Comparison of ENCODE assay signal across 1 cellular context in the genomic region with DNA sequence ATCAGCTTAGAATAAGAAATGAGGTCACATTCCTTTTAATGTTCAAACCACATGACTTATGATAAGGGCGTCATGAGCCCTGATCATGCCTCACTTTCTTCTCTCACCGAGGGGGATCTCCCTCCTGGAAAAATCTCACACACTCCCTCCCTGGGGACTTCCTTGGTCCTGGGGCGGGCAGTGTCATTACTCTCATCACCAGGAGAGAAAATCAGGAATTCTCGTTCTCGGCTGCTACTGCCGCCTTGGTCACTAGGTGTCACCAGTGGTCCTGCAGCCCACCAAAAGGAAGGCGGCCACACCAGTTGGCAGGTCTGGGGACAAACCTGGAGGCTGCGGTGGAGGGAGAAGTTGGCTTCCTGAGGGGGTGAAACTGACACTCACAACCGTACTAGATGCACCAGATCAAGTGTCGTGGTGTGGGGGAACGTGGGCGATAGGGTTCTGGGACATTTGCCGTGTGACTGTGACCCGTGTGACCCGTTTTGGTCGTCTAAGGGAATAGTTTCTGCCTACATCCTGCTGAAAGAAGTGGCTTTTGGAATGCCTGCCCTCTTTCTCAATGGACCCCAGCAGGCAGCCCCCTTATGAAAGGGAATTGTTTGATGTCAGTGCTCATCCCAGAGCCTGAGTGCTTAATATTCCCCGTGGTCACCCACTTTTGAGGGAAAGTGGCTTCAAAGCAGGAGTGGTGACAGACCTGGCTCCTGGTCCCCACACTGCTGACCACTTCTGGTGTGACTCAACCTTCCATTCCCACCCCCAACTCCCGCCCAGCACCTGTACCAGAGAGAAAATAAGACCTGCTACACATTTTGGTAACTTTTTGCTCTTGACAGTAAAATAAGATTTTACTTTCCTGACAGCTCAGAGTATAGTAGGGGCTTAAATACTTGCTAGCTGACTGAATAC.
TF ChIP-seq lines count a peak whose summit lies in the region.

No MANE protein-coding gene starts in this region.

TF ChIP-seq in GM23338, 12 proteins besides CTCF, POLR2A, EP300 and RAD21 (continued from another document):
- TF ChIP-seq, protein P1, sequence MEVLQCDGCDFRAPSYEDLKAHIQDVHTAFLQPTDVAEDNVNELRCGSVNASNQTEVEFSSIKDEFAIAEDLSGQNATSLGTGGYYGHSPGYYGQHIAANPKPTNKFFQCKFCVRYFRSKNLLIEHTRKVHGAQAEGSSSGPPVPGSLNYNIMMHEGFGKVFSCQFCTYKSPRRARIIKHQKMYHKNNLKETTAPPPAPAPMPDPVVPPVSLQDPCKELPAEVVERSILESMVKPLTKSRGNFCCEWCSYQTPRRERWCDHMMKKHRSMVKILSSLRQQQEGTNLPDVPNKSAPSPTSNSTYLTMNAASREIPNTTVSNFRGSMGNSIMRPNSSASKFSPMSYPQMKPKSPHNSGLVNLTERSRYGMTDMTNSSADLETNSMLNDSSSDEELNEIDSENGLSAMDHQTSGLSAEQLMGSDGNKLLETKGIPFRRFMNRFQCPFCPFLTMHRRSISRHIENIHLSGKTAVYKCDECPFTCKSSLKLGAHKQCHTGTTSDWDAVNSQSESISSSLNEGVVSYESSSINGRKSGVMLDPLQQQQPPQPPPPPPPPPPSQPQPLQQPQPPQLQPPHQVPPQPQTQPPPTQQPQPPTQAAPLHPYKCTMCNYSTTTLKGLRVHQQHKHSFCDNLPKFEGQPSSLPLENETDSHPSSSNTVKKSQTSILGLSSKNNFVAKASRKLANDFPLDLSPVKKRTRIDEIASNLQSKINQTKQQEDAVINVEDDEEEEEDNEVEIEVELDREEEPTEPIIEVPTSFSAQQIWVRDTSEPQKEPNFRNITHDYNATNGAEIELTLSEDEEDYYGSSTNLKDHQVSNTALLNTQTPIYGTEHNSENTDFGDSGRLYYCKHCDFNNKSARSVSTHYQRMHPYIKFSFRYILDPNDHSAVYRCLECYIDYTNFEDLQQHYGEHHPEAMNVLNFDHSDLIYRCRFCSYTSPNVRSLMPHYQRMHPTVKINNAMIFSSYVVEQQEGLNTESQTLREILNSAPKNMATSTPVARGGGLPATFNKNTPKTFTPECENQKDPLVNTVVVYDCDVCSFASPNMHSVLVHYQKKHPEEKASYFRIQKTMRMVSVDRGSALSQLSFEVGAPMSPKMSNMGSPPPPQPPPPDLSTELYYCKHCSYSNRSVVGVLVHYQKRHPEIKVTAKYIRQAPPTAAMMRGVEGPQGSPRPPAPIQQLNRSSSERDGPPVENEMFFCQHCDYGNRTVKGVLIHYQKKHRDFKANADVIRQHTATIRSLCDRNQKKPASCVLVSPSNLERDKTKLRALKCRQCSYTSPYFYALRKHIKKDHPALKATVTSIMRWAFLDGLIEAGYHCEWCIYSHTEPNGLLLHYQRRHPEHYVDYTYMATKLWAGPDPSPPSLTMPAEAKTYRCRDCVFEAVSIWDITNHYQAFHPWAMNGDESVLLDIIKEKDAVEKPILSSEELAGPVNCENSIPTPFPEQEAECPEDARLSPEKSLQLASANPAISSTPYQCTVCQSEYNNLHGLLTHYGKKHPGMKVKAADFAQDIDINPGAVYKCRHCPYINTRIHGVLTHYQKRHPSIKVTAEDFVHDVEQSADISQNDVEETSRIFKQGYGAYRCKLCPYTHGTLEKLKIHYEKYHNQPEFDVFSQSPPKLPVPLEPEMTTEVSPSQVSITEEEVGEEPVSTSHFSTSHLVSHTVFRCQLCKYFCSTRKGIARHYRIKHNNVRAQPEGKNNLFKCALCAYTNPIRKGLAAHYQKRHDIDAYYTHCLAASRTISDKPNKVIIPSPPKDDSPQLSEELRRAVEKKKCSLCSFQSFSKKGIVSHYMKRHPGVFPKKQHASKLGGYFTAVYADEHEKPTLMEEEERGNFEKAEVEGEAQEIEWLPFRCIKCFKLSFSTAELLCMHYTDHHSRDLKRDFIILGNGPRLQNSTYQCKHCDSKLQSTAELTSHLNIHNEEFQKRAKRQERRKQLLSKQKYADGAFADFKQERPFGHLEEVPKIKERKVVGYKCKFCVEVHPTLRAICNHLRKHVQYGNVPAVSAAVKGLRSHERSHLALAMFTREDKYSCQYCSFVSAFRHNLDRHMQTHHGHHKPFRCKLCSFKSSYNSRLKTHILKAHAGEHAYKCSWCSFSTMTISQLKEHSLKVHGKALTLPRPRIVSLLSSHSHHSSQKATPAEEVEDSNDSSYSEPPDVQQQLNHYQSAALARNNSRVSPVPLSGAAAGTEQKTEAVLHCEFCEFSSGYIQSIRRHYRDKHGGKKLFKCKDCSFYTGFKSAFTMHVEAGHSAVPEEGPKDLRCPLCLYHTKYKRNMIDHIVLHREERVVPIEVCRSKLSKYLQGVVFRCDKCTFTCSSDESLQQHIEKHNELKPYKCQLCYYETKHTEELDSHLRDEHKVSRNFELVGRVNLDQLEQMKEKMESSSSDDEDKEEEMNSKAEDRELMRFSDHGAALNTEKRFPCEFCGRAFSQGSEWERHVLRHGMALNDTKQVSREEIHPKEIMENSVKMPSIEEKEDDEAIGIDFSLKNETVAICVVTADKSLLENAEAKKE (CRISPR knock-in tag; IDR thresholded peaks at IDR 0.05): no peak; the same call in 1 of the 2 replicates
- no peak for TF ChIP-seq ZNF114 (CRISPR knock-in tag; IDR thresholded peaks at IDR 0.05)
